1 cellular context compared by ENCODE assay signal in the genomic region with DNA sequence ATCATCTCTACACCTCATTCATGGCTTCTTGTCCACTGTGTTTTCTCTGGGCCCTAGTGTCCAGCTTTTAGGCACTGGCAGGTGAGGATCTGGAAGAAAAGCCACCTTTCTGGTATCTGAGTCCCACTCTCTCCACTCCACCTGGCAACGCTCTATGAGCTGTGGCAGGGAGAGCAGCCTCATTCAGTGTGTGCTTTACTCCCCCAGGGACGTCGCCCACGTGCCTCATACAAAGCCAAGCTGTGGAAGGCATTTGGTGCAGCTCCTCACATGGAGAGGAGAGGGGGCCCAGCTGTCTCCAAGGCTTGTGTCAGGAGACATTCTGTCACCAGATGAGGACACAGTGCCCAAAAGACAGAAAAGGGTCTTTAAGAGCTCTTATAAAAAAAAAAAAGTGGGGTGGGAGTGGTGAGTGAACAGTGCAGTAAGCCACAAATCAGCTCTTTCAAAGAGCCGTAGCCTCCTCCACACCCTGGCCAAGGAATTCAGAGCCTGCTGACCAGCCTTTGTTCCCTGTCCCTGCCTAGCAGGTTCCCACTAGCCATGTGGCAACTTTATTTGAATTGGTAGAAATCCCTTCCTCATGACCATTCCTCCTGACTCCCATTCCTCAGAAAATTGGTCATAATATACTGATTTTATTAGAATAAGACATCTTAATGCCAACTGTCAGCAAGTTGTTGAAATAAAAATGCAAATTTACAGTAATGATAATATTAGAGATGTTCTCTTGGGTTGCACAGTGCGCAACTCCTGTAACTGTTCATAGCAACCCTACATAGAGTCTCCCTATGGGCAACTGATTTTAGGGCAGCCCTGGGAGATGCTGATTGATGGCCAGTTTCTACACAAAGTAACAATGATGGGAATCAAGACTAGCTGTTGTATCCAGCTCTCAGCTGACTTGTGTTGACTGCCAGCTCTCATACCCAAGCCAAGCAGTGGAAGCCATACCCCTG.
TF ChIP-seq lines count a peak whose summit lies in the region.

No MANE protein-coding gene starts in this region.

TF ChIP-seq in IMR-90, 13 proteins besides CTCF, POLR2A, EP300 and RAD21 (continued from another document):
- TF ChIP-seq CHD1 (IDR thresholded peaks at IDR 0.05; ENCODE audit: low read depth, low read length) = no peak
- no peak for TF ChIP-seq FOS (IDR thresholded peaks at IDR 0.05; ENCODE audit: low read depth, low read length)
- no peak for TF ChIP-seq NFE2L2 (IDR thresholded peaks at IDR 0.05; ENCODE audit: low read depth, low read length)
- TF ChIP-seq, protein P1, sequence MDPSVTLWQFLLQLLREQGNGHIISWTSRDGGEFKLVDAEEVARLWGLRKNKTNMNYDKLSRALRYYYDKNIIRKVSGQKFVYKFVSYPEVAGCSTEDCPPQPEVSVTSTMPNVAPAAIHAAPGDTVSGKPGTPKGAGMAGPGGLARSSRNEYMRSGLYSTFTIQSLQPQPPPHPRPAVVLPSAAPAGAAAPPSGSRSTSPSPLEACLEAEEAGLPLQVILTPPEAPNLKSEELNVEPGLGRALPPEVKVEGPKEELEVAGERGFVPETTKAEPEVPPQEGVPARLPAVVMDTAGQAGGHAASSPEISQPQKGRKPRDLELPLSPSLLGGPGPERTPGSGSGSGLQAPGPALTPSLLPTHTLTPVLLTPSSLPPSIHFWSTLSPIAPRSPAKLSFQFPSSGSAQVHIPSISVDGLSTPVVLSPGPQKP (IDR thresholded peaks at IDR 0.05; ENCODE audit: borderline replicate concordance, low read depth, low read length) = no peak
- no peak for TF ChIP-seq SMC3 (IDR thresholded peaks at IDR 0.05; ENCODE audit: low read depth, low read length)
- no peak for TF ChIP-seq MXI1 (IDR thresholded peaks at IDR 0.05; ENCODE audit: borderline replicate concordance, low read depth, low read length)
- TF ChIP-seq RCOR1 (IDR thresholded peaks at IDR 0.05; ENCODE audit: insufficient replicate concordance, low read length) = no peak
- TF ChIP-seq RFX5 (IDR thresholded peaks at IDR 0.05; ENCODE audit: low read depth, low read length) = no peak
- no peak for TF ChIP-seq MAZ (IDR thresholded peaks at IDR 0.05; ENCODE audit: borderline replicate concordance, low read depth, low read length)
- TF ChIP-seq MAFK (IDR thresholded peaks at IDR 0.05; ENCODE audit: low read depth, low read length) = no peak
